1 cellular context compared by ENCODE assay signal in genomic region chr9:18472435-18472834, GRCh38.
TF ChIP-seq lines count a peak whose summit lies in the region.

No MANE protein-coding gene starts in this region.

TF ChIP-seq in GM23338, 12 proteins besides CTCF, POLR2A, EP300 and RAD21:
- TF ChIP-seq ZNF462 (CRISPR knock-in tag; IDR thresholded peaks at IDR 0.05) (no peak), ZNF114 (CRISPR knock-in tag; IDR thresholded peaks at IDR 0.05) (no peak), ETS1 (IDR thresholded peaks at IDR 0.05) (no peak), REST (IDR thresholded peaks at IDR 0.05; ENCODE audit: unreplicated experiment) (no peak), EZH2phosphoT487 (IDR thresholded peaks at IDR 0.05; ENCODE audit: unreplicated experiment) (no peak), CREB1 (CRISPR knock-in tag; IDR thresholded peaks at IDR 0.05; ENCODE audit: low read depth) (no peak), JUNB (IDR thresholded peaks at IDR 0.05; ENCODE audit: unreplicated experiment) (no peak), ZNF331 (CRISPR knock-in tag; IDR thresholded peaks at IDR 0.05; ENCODE audit: low read depth) (no peak), POLR2AphosphoS5 (IDR thresholded peaks at IDR 0.05; ENCODE audit: low read depth) (no peak), STAT1 (IDR thresholded peaks at IDR 0.05; ENCODE audit: unreplicated experiment) (no peak), NANOG (IDR thresholded peaks at IDR 0.05; ENCODE audit: borderline replicate concordance) (no peak), EZH2 (IDR thresholded peaks at IDR 0.05; ENCODE audit: low read depth, unreplicated experiment) (no peak)
